Comparison of ENCODE assay signal across 1 cellular context in genomic region chr10:118776033-118776432, GRCh38.
A peak's percentile ranks its signal among the peaks of the same experiment; 100 is the strongest.
TF ChIP-seq lines count a peak whose summit lies in the region.

No MANE protein-coding gene starts in this region.

TF ChIP-seq in K562, 482 proteins besides CTCF, POLR2A, EP300 and RAD21 (continued from another document):
- TF ChIP-seq PREB (CRISPR knock-in tag; IDR thresholded peaks at IDR 0.05) (no peak), ZNF24 (IDR thresholded peaks at IDR 0.05) (no peak), EHMT2 (IDR thresholded peaks at IDR 0.05) (no peak), ZNF3 (CRISPR knock-in tag; IDR thresholded peaks at IDR 0.05) (no peak), ZNF507 (tag; conservative IDR thresholded peaks at IDR 0.05) (no peak), TFE3 (CRISPR knock-in tag; IDR thresholded peaks at IDR 0.05) (peak; percentile 63)
